In genomic region chr21:36431252-36431651, GRCh38 we compare ENCODE assay signal across 24 cellular contexts. TPM values are rescaled to one million over a fixed set of nuclear protein-coding genes. Genes with fewer than 3 reads are reported as not detected.
DNase-seq lines count a peak whose midpoint lies in the region; ATAC-seq and TF ChIP-seq lines count a peak whose summit lies in the region.
"Had no signal": no experiment of that assay in that cellular context is flagged by ENCODE, and none has a peak within 500 bp of the region (broad histone marks: within the 10 kb centered on the region; RNA-seq: fewer than 3 reads in every experiment).

No MANE protein-coding gene starts in this region.

- no peak overlapping the region for H2BK5ac ChIP-seq in mesendoderm (ENCODE audit: low read length)

- TF ChIP-seq CTCF in GM23338 (conservative IDR thresholded peaks at IDR 0.05; ENCODE audit: low read depth in 2 of 2) (no peak), Panc1 (IDR thresholded peaks at IDR 0.05) (no peak)

- H3K18ac ChIP-seq in mesendoderm (ENCODE audit: low read length) = no peak overlapping the region

- H3K4me1 Mint-ChIP-seq in GM23338 = peaks cover 10% of the 10 kb centered on the region; the same call in 2 of the 3 replicates

- CTCF ChIA-PET in Panc1 (lab: Charles Lee) = no interaction called here

- no peak overlapping the region for H2AFZ ChIP-seq in GM23338

- POLR2A ChIA-PET in Panc1 (lab: Charles Lee) = no interaction called here

- no peak overlapping the region for H3K4me3 ChIP-seq in GM23338
- H3K4me3 ChIP-seq in Panc1 (ENCODE audit: low read depth in 2 of 2, low read length in 2 of 2) = peak overlapping the region in 1 of 2 experiments; percentile 54; a peak in 2 of 4 replicates
- H3K4me3 ChIP-seq in skeletal muscle satellite cell (ENCODE audit: low read length) = peak overlapping the region; percentile 64
- no peak overlapping the region for H3K4me3 ChIP-seq in mesendoderm (ENCODE audit: low read length)
- H3K4me3 ChIP-seq: right lobe of liver had no signal

- intact Hi-C loops in Panc1 (cut with micrococcal nuclease; ENCODE audit: unreplicated experiment) = no loop called here

- no peaks in the 10 kb centered on the region for H3K27me3 ChIP-seq in GM23338 (ENCODE audit: insufficient read depth)
- H3K27me3 ChIP-seq in Panc1 (ENCODE audit: control insufficient read depth, insufficient read depth, low read length) = no peaks in the 10 kb centered on the region
- no peaks in the 10 kb centered on the region for H3K27me3 ChIP-seq in skeletal muscle satellite cell (ENCODE audit: control insufficient read depth, insufficient read depth, low read length)
- H3K27me3 ChIP-seq in mesendoderm (ENCODE audit: insufficient read depth, low read length, poor library complexity) = no peaks in the 10 kb centered on the region
- H3K27me3 ChIP-seq: MG63, right lobe of liver, upper lobe of left lung had no signal

- H3K27ac ChIP-seq in GM23338 (ENCODE audit: low read depth) (no peak overlapping the region), Panc1 (ENCODE audit: low read length) (peak overlapping the region; percentile 93), epithelial cell of prostate (peak overlapping the region; percentile 94), mesendoderm (ENCODE audit: low read depth, low read length) (no peak overlapping the region)

- H3K4me2 ChIP-seq in GM23338 (no peak overlapping the region), skeletal muscle satellite cell (ENCODE audit: low read length) (peak overlapping the region; percentile 94), mesendoderm (ENCODE audit: low read length) (no peak overlapping the region)

- H3K9me3 Mint-ChIP-seq in GM23338 = no peaks in the 10 kb centered on the region; the same call in 2 of the 3 replicates
- H3K9me3 Mint-ChIP-seq: activated T-helper 2 cell treated with anti-CD3 and anti-CD28 coated beads, Interferon-gamma antibody, Interleukin-2, Interleukin-4, amounts not matched to agents 10 μg/mL and 5 μg/mL and 100 μg/mL, durations not matched to agents 14 hours and 24 hours and 36 hours; H9 had no signal

- H3K9me3 ChIP-seq in Panc1 (ENCODE audit: control insufficient read depth, insufficient read depth, low read depth, low read length) (no peaks in the 10 kb centered on the region), skeletal muscle satellite cell (replicated peaks; ENCODE audit: low read length) (no peaks in the 10 kb centered on the region)
- H3K9me3 ChIP-seq: esophagus muscularis mucosa, left ventricle myocardium inferior, MG63, right lobe of liver, upper lobe of left lung had no signal

- no peak overlapping the region for H4K5ac ChIP-seq in mesendoderm (ENCODE audit: low read length)

- no peak overlapping the region for H2BK120ac ChIP-seq in mesendoderm (ENCODE audit: low read depth, low read length)

- BruUV-seq in Panc1 (replicated peaks; lab: Mats Ljungman, UMichigan) = no TSS peak

- H3K79me2 ChIP-seq in GM23338 (replicated peaks; ENCODE audit: insufficient read depth) (no peaks in the 10 kb centered on the region), mesendoderm (ENCODE audit: control insufficient read depth, insufficient read depth, low read length) (no peaks in the 10 kb centered on the region)

- peaks cover 4% of the 10 kb centered on the region; the same call in 1 of the 2 replicates for H3K4me1 ChIP-seq in GM23338 (ENCODE audit: insufficient read depth)
- peaks cover 16% of the 10 kb centered on the region for H3K4me1 ChIP-seq in Panc1 (ENCODE audit: control insufficient read depth, insufficient read depth, low read length)
- peaks cover 28% of the 10 kb centered on the region for H3K4me1 ChIP-seq in skeletal muscle satellite cell (ENCODE audit: control insufficient read depth, insufficient read depth, low read length)
- no peaks in the 10 kb centered on the region for H3K4me1 ChIP-seq in mesendoderm (ENCODE audit: control insufficient read depth, low read depth, low read length)
- H3K4me1 ChIP-seq: right lobe of liver had no signal

- no peak overlapping the region for H4K8ac ChIP-seq in mesendoderm (ENCODE audit: low read depth, low read length)

- H2BK15ac ChIP-seq in mesendoderm (replicated peaks; ENCODE audit: low read depth) = no peak overlapping the region

- no peak overlapping the region for H3K4me3 Mint-ChIP-seq in GM23338
- H3K4me3 Mint-ChIP-seq: H9 had no signal

- H3K9ac ChIP-seq in skeletal muscle satellite cell (ENCODE audit: low read depth, low read length) (peak overlapping the region; percentile 69), mesendoderm (ENCODE audit: low read length) (no peak overlapping the region)

- H3K9me2 ChIP-seq in GM23338 (ENCODE audit: insufficient read depth) = no peaks in the 10 kb centered on the region

- no peak overlapping the region for H3K23ac ChIP-seq in mesendoderm (ENCODE audit: low read length)

- peaks cover 6% of the 10 kb centered on the region for H3K27me3 Mint-ChIP-seq in GM23338 (ENCODE audit: insufficient read depth, low read depth, poor library complexity)

- WGBS in mesendoderm (ENCODE audit: extremely low coverage, insufficient coverage, low lambda C conversion rate) = no CpG with 5 or more reads among the region's 4 CpGs

- DNase-seq in GM23338 (ENCODE audit: low spot score) (no peak), Panc1 (ENCODE audit: low read depth, low spot score) (no peak), epithelial cell of prostate (ENCODE audit: low read depth, low spot score) (no peak), DMS79 (lab: John Stamatoyannopoulos, UW) (no peak), NCI-H2196 treated with DMSO at 0.1 percent for 48 hours (lab: John Stamatoyannopoulos, UW; ENCODE audit: unreplicated experiment) (no peak), NCI-H226 (no peak), mesendoderm (no peak)
- DNase-seq: activated CD4-positive, alpha-beta T cell treated with anti-CD3 and anti-CD28 coated beads for 48 hours; activated CD8-positive, alpha-beta memory T cell treated with anti-CD3 and anti-CD28 coated beads, Interleukin-2, amount 10 ng/mL, durations not matched to agents 7 days and 5 days; COR-L47; H9; left ventricle myocardium inferior; NCI-H1694 treated with DMSO at 0.1 percent for 48 hours; NCI-H2227 treated with DMSO at 0.1 percent for 48 hours; right lobe of liver; stimulated activated naive CD4-positive, alpha-beta T cell treated with Interleukin-2 at 50 U/mL for 16 hours; upper lobe of left lung had no signal

- no peaks in the 10 kb centered on the region for H3K79me1 ChIP-seq in mesendoderm (ENCODE audit: low read length)

- H3K56ac ChIP-seq in mesendoderm (ENCODE audit: low read length) = no peak overlapping the region

- in situ Hi-C loops in Panc1 (cut with HindIII; ENCODE audit: low pct_unique_long_range_greater_than_20kb, low sequenced_read_pairs) = no loop called here

- no peaks in the 10 kb centered on the region; the same call in 1 of the 2 replicates for H3K36me3 ChIP-seq in GM23338 (ENCODE audit: insufficient read depth)
- no peaks in the 10 kb centered on the region for H3K36me3 ChIP-seq in Panc1 (ENCODE audit: control insufficient read depth, insufficient read depth, low read length)
- no peaks in the 10 kb centered on the region for H3K36me3 ChIP-seq in skeletal muscle satellite cell (ENCODE audit: insufficient read depth, low read length)
- no peaks in the 10 kb centered on the region for H3K36me3 ChIP-seq in mesendoderm (ENCODE audit: control insufficient read depth, insufficient read depth, low read length)
- H3K36me3 ChIP-seq: esophagus muscularis mucosa, left ventricle myocardium inferior, MG63, right lobe of liver, upper lobe of left lung had no signal

- ATAC-seq in GM23338 (no peak), Panc1 (no peak)
- ATAC-seq: activated CD8-positive, alpha-beta memory T cell treated with anti-CD3 and anti-CD28 coated beads, Interleukin-2, amount 10 ng/mL, durations not matched to agents 7 days and 5 days; HepG2; right lobe of liver had no signal

- H2AK5ac ChIP-seq in mesendoderm (ENCODE audit: low read length) = no peak overlapping the region

- H3F3A ChIP-seq in GM23338 (replicated peaks; ENCODE audit: low read depth) = 0 out of 2 replicates have a peak, but pooled peaks cover 4% of the 10 kb centered on the region

- no peak overlapping the region for H3K4ac ChIP-seq in mesendoderm (ENCODE audit: low read depth, low read length)

- H4K20me1 ChIP-seq in GM23338 (replicated peaks; ENCODE audit: insufficient read depth) = no peaks in the 10 kb centered on the region

- 0 out of 2 replicates have a peak overlapping the region, but pooled peaks have one; percentile 36 for H3K27ac Mint-ChIP-seq in GM23338
- H3K27ac Mint-ChIP-seq: activated CD8-positive, alpha-beta memory T cell treated with anti-CD3 and anti-CD28 coated beads, Interleukin-2, amount 10 ng/mL, durations not matched to agents 7 days and 5 days; H9 had no signal

- H3K36me3 Mint-ChIP-seq in GM23338 (ENCODE audit: low read depth) = no peaks in the 10 kb centered on the region
- H3K36me3 Mint-ChIP-seq: activated CD8-positive, alpha-beta memory T cell treated with anti-CD3 and anti-CD28 coated beads, Interleukin-2, amount 10 ng/mL, durations not matched to agents 7 days and 5 days had no signal

TF ChIP-seq in GM23338, 12 proteins besides CTCF, POLR2A, EP300 and RAD21 (continues in another document):
- no peak for TF ChIP-seq STAT1 (IDR thresholded peaks at IDR 0.05; ENCODE audit: unreplicated experiment)
- TF ChIP-seq EZH2phosphoT487 (IDR thresholded peaks at IDR 0.05; ENCODE audit: unreplicated experiment) = no peak
- TF ChIP-seq CREB1 (CRISPR knock-in tag; IDR thresholded peaks at IDR 0.05; ENCODE audit: low read depth) = no peak
- TF ChIP-seq JUNB (IDR thresholded peaks at IDR 0.05; ENCODE audit: unreplicated experiment) = no peak
- TF ChIP-seq POLR2AphosphoS5 (IDR thresholded peaks at IDR 0.05; ENCODE audit: low read depth) = no peak
- no peak for TF ChIP-seq NANOG (IDR thresholded peaks at IDR 0.05; ENCODE audit: borderline replicate concordance)
- no peak for TF ChIP-seq ZNF114 (CRISPR knock-in tag; IDR thresholded peaks at IDR 0.05)
- no peak for TF ChIP-seq EZH2 (IDR thresholded peaks at IDR 0.05; ENCODE audit: low read depth, unreplicated experiment)
- TF ChIP-seq ZNF331 (CRISPR knock-in tag; IDR thresholded peaks at IDR 0.05; ENCODE audit: low read depth) = no peak

RNA-seq across cellular contexts. Expression of gene CHAF1B, which starts 46.1 kb away (rescaled TPM):
- total RNA-seq in GM23338 (2014; rRNA removed; shearing (Covaris generic)) = 13.1 and 17.4 TPM in 2 replicates
- 7.9 and 9.0 TPM in 2 replicates for polyA plus RNA-seq in GM23338 (2016; fragmentation: Nextera tagmentation; extraction: Ambion mirVana)
- total RNA-seq in Panc1 (2021; ENCODE audit: unreplicated experiment) = 18.4 TPM
- 14.1 TPM for polyA plus RNA-seq in Panc1 (2012; ENCODE audit: insufficient read length)
- total RNA-seq in skeletal muscle satellite cell (2012; rRNA removed) = 3.5 and 4.3 TPM in 2 replicates
- 15.3 TPM for polyA plus RNA-seq in mesendoderm (2013, experiment 1 of 2)
- 15.7 TPM for polyA plus RNA-seq in mesendoderm (2013, experiment 2 of 2)

RNA-seq across cellular contexts. Expression of gene CLDN14, which starts 48.7 kb away (rescaled TPM):
- total RNA-seq in GM23338 (2014; rRNA removed; shearing (Covaris generic)) = not detected in 2 replicates
- not detected in 2 replicates for polyA plus RNA-seq in GM23338 (2016; fragmentation: Nextera tagmentation; extraction: Ambion mirVana)
- not detected for total RNA-seq in Panc1 (2021; ENCODE audit: unreplicated experiment)
- not detected for polyA plus RNA-seq in Panc1 (2012; ENCODE audit: insufficient read length)
- not detected in 2 replicates for total RNA-seq in skeletal muscle satellite cell (2012; rRNA removed)
- not detected for polyA plus RNA-seq in mesendoderm (2013, experiment 1 of 2)
- not detected for polyA plus RNA-seq in mesendoderm (2013, experiment 2 of 2)
- total RNA-seq: activated CD8-positive, alpha-beta memory T cell treated with anti-CD3 and anti-CD28 coated beads, Interleukin-2, amount 10 ng/mL, durations not matched to agents 7 days and 5 days; activated T-helper 2 cell treated with anti-CD3 and anti-CD28 coated beads, Interferon-gamma antibody, Interleukin-2, Interleukin-4, amounts not matched to agents 10 μg/mL and 5 μg/mL and 100 μg/mL, durations not matched to agents 14 hours and 24 hours and 36 hours; bronchial epithelial cell; esophagus muscularis mucosa; H9; left ventricle myocardium inferior; osteocyte had no signal

Comparison
In these comparisons a context has a peak if more than half of its experiments do, and no peak if none do; other contexts are left out.
1. H3K27ac ChIP-seq: peak in Panc1 (single experiment) and epithelial cell of prostate (single experiment); none in GM23338 (single experiment) and mesendoderm (single experiment).